In the genomic region with DNA sequence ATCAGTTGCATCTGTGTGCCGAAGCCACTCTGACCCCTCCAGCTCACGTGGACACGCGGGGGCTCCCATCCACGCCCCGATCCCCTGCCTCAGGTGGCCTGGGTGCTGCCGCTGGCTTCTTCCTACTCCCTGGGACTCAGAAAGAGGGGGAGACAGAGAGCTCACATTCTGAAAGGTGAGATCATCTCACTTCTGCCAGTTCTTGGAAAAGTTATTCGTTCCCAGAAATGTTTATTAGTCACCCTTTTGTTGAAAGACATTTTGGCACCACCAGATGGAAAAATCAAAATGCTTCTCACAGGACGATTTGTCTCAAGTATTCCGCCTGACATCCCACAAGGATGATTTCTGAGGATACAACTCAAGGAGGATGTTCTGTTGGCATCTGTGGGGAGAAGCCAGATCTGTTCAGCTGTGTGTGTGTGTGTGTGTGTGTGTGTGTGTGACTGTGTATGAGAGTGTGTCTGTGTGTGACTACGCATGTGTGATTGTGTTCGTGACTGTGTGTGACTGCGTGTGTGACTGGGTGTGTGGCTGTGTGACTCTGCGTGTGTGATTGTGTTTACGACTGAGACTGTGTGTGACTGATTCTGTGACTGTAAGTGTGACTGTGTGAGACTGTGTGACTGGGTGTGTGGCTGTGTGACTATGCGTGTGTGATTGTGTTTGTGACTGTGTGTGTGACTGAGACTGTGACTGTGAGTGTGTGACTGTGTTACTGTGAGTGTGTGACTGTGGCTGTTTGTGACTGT, we compare ENCODE assay signal across 11 cellular contexts.
DNase-seq lines count a peak whose midpoint lies in the region; ATAC-seq, FAIRE-seq and TF ChIP-seq lines count a peak whose summit lies in the region.
"Had no signal": no experiment of that assay in that cellular context is flagged by ENCODE, and none has a peak within 500 bp of the region (broad histone marks: within the 10 kb centered on the region; RNA-seq: fewer than 3 reads in every experiment).

No MANE protein-coding gene starts in this region.

- H3K9me3 ChIP-seq in vagina, result no peaks in the 10 kb centered on the region

- no peaks in the 10 kb centered on the region for H3K36me3 ChIP-seq in bronchial epithelial cell (ENCODE audit: control insufficient read depth, insufficient read depth, low read length)
- no peaks in the 10 kb centered on the region for H3K36me3 ChIP-seq in vagina

- H3K4me3 ChIP-seq in bronchial epithelial cell (ENCODE audit: low read depth, low read length), result no peak overlapping the region
- no peak overlapping the region for H3K4me3 ChIP-seq in vagina
- no peak overlapping the region for H3K4me3 ChIP-seq in coronary artery

- peak; percentile 60 for FAIRE-seq in bronchial epithelial cell (lab: Jason Lieb, UNC)

- intact Hi-C loops in Right ventricle myocardium inferior (cut with DNase I), result no loop called here
- intact Hi-C loops in cardiac septum (cut with DNase I), result no loop called here
- intact Hi-C loops in vagina (cut with DNase I), result no loop called here

- TF ChIP-seq CTCF in bronchial epithelial cell (IDR thresholded peaks at IDR 0.05; ENCODE audit: insufficient read depth, low read length, severe bottlenecking), result no peak
- TF ChIP-seq CTCF in vagina (IDR thresholded peaks at IDR 0.05), result no peak
- TF ChIP-seq CTCF in coronary artery (IDR thresholded peaks at IDR 0.05), result no peak

- no peak for TF ChIP-seq POLR2A in vagina (IDR thresholded peaks at IDR 0.05)

- H3K4me1 ChIP-seq in vagina, result peaks cover 52% of the 10 kb centered on the region

- H3K27ac ChIP-seq in vagina, result peak overlapping the region; percentile 85
- H3K27ac ChIP-seq in coronary artery, result no peak overlapping the region

- H3K27me3 ChIP-seq in bronchial epithelial cell (ENCODE audit: control insufficient read depth, insufficient read depth, low read length) (no peaks in the 10 kb centered on the region), vagina (no peaks in the 10 kb centered on the region)

- ATAC-seq in Right ventricle myocardium inferior, result peak; percentile 29

- DNase-seq in Right ventricle myocardium inferior (ENCODE audit: missing footprints) (no peak), cardiac septum (ENCODE audit: low spot score) (no peak), bronchial epithelial cell (ENCODE audit: low read depth) (peak; percentile 65), lung microvascular endothelial cell (ENCODE audit: low read depth in 2 of 2) (peak; percentile 29 to 38), vagina (ENCODE audit: extremely low spot score in 2 of 2) (no peak), DMS153 treated with DMSO at 0.1 percent for 48 hours (lab: John Stamatoyannopoulos, UW; ENCODE audit: unreplicated experiment) (no peak), coronary artery (ENCODE audit: low spot score) (no peak), NCI-H82 treated with DMSO at 0.1 percent for 48 hours (lab: John Stamatoyannopoulos, UW; ENCODE audit: unreplicated experiment) (no peak)
- DNase-seq: activated gamma-delta T cell treated with Interleukin-2 at 50 U/mL for 16 hours; effector CD8-positive, alpha-beta T cell; GDM1 had no signal

Comparison
In these comparisons a context has a peak if more than half of its experiments do, and no peak if none do; other contexts are left out.
1. DNase-seq: peak in bronchial epithelial cell (single experiment) and lung microvascular endothelial cell (2 of 2); none in Right ventricle myocardium inferior (single experiment), cardiac septum (single experiment), vagina (0 of 2), DMS153 treated with DMSO at 0.1 percent for 48 hours (single experiment), coronary artery (single experiment) and NCI-H82 treated with DMSO at 0.1 percent for 48 hours (single experiment).